Comparison of ENCODE assay signal across 1 cellular context in the genomic region with DNA sequence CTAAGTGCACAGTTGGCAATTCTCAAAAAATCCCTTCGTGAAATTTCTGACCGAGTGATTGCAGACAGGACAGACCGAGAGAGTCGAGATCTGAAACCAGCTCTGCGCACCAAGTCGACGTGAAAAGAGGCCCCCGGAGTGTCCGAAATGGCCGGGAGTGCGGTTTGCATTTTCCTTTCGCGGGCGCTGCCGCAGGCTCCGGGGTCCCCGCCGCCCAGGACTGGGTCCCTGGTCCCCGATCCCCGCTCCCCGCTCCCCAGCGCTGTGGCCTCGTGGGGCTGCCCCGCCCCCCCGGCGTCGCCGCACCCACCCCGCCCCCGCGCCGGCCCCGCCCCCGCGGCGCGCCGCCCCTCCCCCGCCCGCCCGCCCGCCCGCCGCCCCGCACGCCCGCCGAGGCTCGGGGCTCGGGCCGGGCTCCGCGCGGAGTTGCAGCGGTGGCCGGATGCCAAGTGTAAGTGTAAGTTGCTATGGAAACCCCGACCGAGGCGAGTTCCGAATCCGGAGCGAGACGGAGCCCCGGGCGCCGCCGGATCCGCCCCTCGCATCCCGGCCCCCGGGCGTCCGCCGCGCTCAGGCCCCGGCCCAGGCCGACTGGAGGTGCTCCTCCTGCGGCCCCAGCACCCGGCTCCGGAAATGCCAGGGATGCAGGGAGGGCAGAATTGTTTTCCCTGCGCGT.
TF ChIP-seq lines count a peak whose summit lies in the region.

No MANE protein-coding gene starts in this region.

TF ChIP-seq in HEK293, 187 proteins besides CTCF, POLR2A, EP300 and RAD21 (continued from another document and continues in another):
- TF ChIP-seq ZNF391 (tag by site-specific recombination; IDR thresholded peaks at IDR 0.05; ENCODE audit: borderline replicate concordance, low read depth): no peak
- TF ChIP-seq ZEB2 (tag by site-specific recombination; IDR thresholded peaks at IDR 0.05): no peak
- peak; percentile 85 for TF ChIP-seq MZF1 (tag by site-specific recombination; IDR thresholded peaks at IDR 0.05; ENCODE audit: borderline replicate concordance)
- TF ChIP-seq KLF8 (tag by site-specific recombination; IDR thresholded peaks at IDR 0.05): 0 out of 2 replicates have a peak, but pooled peaks have one; percentile 5
- TF ChIP-seq ZNF514 (tag by site-specific recombination; IDR thresholded peaks at IDR 0.05): no peak
- 0 out of 2 replicates have a peak, but pooled peaks have one; percentile 2 for TF ChIP-seq PRDM1 (tag by site-specific recombination; IDR thresholded peaks at IDR 0.05)
- peak; percentile 66; the same call in 1 of the 2 replicates for TF ChIP-seq KLF9 (tag by site-specific recombination; IDR thresholded peaks at IDR 0.05; ENCODE audit: low read depth)
- TF ChIP-seq GFI1B (tag by site-specific recombination; IDR thresholded peaks at IDR 0.05): no peak
- TF ChIP-seq RBAK (tag by site-specific recombination; IDR thresholded peaks at IDR 0.05): no peak
- TF ChIP-seq ZBTB8A (tag by site-specific recombination; IDR thresholded peaks at IDR 0.05): peak; percentile 93
- TF ChIP-seq, protein P1, sequence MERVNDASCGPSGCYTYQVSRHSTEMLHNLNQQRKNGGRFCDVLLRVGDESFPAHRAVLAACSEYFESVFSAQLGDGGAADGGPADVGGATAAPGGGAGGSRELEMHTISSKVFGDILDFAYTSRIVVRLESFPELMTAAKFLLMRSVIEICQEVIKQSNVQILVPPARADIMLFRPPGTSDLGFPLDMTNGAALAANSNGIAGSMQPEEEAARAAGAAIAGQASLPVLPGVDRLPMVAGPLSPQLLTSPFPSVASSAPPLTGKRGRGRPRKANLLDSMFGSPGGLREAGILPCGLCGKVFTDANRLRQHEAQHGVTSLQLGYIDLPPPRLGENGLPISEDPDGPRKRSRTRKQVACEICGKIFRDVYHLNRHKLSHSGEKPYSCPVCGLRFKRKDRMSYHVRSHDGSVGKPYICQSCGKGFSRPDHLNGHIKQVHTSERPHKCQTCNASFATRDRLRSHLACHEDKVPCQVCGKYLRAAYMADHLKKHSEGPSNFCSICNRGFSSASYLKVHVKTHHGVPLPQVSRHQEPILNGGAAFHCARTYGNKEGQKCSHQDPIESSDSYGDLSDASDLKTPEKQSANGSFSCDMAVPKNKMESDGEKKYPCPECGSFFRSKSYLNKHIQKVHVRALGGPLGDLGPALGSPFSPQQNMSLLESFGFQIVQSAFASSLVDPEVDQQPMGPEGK (tag by site-specific recombination; IDR thresholded peaks at IDR 0.05): no peak
- no peak for TF ChIP-seq ZNF558 (tag by site-specific recombination; IDR thresholded peaks at IDR 0.05)
- TF ChIP-seq ZBTB1 (tag by site-specific recombination; IDR thresholded peaks at IDR 0.05): no peak
- TF ChIP-seq ZNF350 (tag by site-specific recombination; IDR thresholded peaks at IDR 0.05): no peak
- TF ChIP-seq SALL2 (tag by site-specific recombination; IDR thresholded peaks at IDR 0.05; ENCODE audit: borderline replicate concordance): no peak
- no peak for TF ChIP-seq ZNF366 (tag by site-specific recombination; conservative IDR thresholded peaks at IDR 0.05)
- no peak for TF ChIP-seq ZNF239 (tag by site-specific recombination; IDR thresholded peaks at IDR 0.05)
- TF ChIP-seq WT1 (tag by site-specific recombination; IDR thresholded peaks at IDR 0.05): no peak
- TF ChIP-seq, protein P2, sequence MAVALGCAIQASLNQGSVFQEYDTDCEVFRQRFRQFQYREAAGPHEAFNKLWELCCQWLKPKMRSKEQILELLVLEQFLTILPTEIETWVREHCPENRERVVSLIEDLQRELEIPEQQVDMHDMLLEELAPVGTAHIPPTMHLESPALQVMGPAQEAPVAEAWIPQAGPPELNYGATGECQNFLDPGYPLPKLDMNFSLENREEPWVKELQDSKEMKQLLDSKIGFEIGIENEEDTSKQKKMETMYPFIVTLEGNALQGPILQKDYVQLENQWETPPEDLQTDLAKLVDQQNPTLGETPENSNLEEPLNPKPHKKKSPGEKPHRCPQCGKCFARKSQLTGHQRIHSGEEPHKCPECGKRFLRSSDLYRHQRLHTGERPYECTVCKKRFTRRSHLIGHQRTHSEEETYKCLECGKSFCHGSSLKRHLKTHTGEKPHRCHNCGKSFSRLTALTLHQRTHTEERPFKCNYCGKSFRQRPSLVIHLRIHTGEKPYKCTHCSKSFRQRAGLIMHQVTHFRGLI (tag by site-specific recombination; IDR thresholded peaks at IDR 0.05): no peak
- TF ChIP-seq ZNF23 (tag by site-specific recombination; IDR thresholded peaks at IDR 0.05; ENCODE audit: borderline replicate concordance): no peak
- no peak for TF ChIP-seq ZNF571 (tag by site-specific recombination; IDR thresholded peaks at IDR 0.05)
- no peak for TF ChIP-seq ZNF18 (tag by site-specific recombination; IDR thresholded peaks at IDR 0.05)
- TF ChIP-seq GLIS1 (tag by site-specific recombination; IDR thresholded peaks at IDR 0.05): no peak; the same call in 1 of the 2 replicates
- no peak for TF ChIP-seq ZNF560 (tag by site-specific recombination; IDR thresholded peaks at IDR 0.05; ENCODE audit: borderline replicate concordance)
- TF ChIP-seq ZNF645 (tag by site-specific recombination; IDR thresholded peaks at IDR 0.05): no peak
- no peak for TF ChIP-seq ZNF16 (tag by site-specific recombination; IDR thresholded peaks at IDR 0.05; ENCODE audit: low read depth)
- no peak for TF ChIP-seq PRDM4 (tag by site-specific recombination; IDR thresholded peaks at IDR 0.05)
- no peak for TF ChIP-seq ZNF768 (tag by site-specific recombination; IDR thresholded peaks at IDR 0.05)
- TF ChIP-seq, protein P3, sequence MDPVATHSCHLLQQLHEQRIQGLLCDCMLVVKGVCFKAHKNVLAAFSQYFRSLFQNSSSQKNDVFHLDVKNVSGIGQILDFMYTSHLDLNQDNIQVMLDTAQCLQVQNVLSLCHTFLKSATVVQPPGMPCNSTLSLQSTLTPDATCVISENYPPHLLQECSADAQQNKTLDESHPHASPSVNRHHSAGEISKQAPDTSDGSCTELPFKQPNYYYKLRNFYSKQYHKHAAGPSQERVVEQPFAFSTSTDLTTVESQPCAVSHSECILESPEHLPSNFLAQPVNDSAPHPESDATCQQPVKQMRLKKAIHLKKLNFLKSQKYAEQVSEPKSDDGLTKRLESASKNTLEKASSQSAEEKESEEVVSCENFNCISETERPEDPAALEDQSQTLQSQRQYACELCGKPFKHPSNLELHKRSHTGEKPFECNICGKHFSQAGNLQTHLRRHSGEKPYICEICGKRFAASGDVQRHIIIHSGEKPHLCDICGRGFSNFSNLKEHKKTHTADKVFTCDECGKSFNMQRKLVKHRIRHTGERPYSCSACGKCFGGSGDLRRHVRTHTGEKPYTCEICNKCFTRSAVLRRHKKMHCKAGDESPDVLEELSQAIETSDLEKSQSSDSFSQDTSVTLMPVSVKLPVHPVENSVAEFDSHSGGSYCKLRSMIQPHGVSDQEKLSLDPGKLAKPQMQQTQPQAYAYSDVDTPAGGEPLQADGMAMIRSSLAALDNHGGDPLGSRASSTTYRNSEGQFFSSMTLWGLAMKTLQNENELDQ (tag by site-specific recombination; IDR thresholded peaks at IDR 0.05; ENCODE audit: low read depth): no peak
- TF ChIP-seq ZNF596 (tag by site-specific recombination; IDR thresholded peaks at IDR 0.05): no peak
- TF ChIP-seq SCRT1 (tag by site-specific recombination; IDR thresholded peaks at IDR 0.05; ENCODE audit: borderline replicate concordance): no peak
- no peak for TF ChIP-seq ZNF426 (tag by site-specific recombination; IDR thresholded peaks at IDR 0.05)
- TF ChIP-seq HOXA7 (CRISPR knock-in tag; IDR thresholded peaks at IDR 0.05; ENCODE audit: borderline replicate concordance): no peak
- TF ChIP-seq ZNF311 (tag by site-specific recombination; IDR thresholded peaks at IDR 0.05; ENCODE audit: borderline replicate concordance): no peak
- no peak for TF ChIP-seq ZNF610 (tag by site-specific recombination; IDR thresholded peaks at IDR 0.05; ENCODE audit: borderline replicate concordance)
- TF ChIP-seq, protein P4, sequence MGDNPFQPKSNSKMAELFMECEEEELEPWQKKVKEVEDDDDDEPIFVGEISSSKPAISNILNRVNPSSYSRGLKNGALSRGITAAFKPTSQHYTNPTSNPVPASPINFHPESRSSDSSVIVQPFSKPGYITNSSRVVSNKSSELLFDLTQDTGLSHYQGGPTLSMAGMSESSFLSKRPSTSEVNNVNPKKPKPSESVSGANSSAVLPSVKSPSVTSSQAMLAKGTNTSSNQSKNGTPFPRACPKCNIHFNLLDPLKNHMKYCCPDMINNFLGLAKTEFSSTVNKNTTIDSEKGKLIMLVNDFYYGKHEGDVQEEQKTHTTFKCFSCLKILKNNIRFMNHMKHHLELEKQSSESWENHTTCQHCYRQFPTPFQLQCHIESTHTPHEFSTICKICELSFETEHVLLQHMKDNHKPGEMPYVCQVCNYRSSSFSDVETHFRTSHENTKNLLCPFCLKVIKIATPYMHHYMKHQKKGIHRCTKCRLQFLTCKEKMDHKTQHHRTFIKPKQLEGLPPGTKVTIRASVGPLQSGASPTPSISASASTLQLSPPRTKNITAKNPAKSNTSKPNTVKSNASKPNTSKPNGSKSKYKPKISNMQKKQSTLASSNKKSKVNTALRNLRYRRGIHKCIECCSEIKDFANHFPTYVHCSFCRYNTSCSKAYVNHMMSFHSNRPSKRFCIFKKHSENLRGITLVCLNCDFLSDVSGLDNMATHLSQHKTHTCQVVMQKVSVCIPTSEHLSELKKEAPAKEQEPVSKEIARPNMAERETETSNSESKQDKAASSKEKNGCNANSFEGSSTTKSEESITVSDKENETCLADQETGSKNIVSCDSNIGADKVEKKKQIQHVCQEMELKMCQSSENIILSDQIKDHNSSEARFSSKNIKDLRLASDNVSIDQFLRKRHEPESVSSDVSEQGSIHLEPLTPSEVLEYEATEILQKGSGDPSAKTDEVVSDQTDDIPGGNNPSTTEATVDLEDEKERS (tag by site-specific recombination; IDR thresholded peaks at IDR 0.05): no peak
- TF ChIP-seq ZNF202 (tag by site-specific recombination; IDR thresholded peaks at IDR 0.05; ENCODE audit: borderline replicate concordance): no peak
- TF ChIP-seq YY1 (tag by site-specific recombination; IDR thresholded peaks at IDR 0.05): no peak
- no peak for TF ChIP-seq ZNF658 (tag by site-specific recombination; IDR thresholded peaks at IDR 0.05)
- TF ChIP-seq, protein P5, sequence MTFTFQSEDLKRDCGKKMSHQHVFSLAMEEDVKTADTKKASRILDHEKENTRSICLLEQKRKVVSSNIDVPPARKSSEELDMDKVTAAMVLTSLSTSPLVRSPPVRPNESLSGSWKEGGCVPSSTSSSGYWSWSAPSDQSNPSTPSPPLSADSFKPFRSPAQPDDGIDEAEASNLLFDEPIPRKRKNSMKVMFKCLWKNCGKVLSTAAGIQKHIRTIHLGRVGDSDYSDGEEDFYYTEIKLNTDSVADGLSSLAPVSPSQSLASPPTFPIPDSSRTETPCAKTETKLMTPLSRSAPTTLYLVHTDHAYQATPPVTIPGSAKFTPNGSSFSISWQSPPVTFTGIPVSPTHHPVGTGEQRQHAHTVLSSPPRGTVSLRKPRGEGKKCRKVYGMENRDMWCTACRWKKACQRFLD (tag by site-specific recombination; IDR thresholded peaks at IDR 0.05): peak; percentile 90
- no peak for TF ChIP-seq ZNF626 (tag by site-specific recombination; IDR thresholded peaks at IDR 0.05)
- TF ChIP-seq ZNF776 (tag by site-specific recombination; IDR thresholded peaks at IDR 0.05; ENCODE audit: borderline replicate concordance): no peak
- TF ChIP-seq, protein P6, sequence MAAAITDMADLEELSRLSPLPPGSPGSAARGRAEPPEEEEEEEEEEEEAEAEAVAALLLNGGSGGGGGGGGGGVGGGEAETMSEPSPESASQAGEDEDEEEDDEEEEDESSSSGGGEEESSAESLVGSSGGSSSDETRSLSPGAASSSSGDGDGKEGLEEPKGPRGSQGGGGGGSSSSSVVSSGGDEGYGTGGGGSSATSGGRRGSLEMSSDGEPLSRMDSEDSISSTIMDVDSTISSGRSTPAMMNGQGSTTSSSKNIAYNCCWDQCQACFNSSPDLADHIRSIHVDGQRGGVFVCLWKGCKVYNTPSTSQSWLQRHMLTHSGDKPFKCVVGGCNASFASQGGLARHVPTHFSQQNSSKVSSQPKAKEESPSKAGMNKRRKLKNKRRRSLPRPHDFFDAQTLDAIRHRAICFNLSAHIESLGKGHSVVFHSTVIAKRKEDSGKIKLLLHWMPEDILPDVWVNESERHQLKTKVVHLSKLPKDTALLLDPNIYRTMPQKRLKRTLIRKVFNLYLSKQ (tag by site-specific recombination; IDR thresholded peaks at IDR 0.05; ENCODE audit: borderline replicate concordance): no peak
- peak; percentile 88 for TF ChIP-seq ZNF660 (tag by site-specific recombination; IDR thresholded peaks at IDR 0.05)
- no peak for TF ChIP-seq ZNF302 (tag by site-specific recombination; IDR thresholded peaks at IDR 0.05; ENCODE audit: low read depth)
- no peak for TF ChIP-seq ZNF174 (tag by site-specific recombination; IDR thresholded peaks at IDR 0.05)
